In the genomic region with DNA sequence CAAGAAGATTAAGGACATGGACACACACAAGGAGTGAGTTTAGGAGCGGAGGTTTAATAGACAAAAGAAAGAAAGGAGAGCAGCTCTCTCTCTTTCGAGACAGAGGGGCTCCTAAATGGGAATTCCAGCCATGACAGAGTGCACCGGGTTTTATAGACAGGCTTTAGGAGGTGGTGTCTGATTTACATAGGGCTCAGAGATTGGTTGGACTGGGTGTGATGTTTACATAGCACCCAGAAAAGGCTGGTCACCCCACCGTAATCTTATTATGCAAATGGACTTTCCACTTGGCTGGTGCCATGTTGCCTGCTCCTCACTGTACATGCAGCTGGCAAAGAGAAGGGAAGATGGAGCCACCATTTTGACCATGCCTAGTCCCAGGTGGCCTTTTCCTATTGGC, we compare ENCODE assay signal across 25 cellular contexts. TPM values are rescaled to one million over a fixed set of nuclear protein-coding genes. Genes with fewer than 3 reads are reported as not detected.
"Had no signal": no experiment of that assay in that cellular context is flagged by ENCODE, and none has a peak within 500 bp of the region (broad histone marks: within the 10 kb centered on the region; RNA-seq: fewer than 3 reads in every experiment).

No MANE protein-coding gene starts in this region.

- H3K9me3 ChIP-seq: SK-N-SH had no signal

- FAIRE-seq: astrocyte had no signal

- H3K4me2 ChIP-seq: SK-N-SH had no signal

- H3K27ac ChIP-seq: VCaP had no signal

- H3K9ac ChIP-seq: SK-N-SH had no signal

- ATAC-seq: activated T-helper 17 cell treated with anti-CD3 and anti-CD28 coated beads, Interleukin-2, amount 50 U/mL, for 72 hours; Panc1; Right ventricle myocardium inferior had no signal

- DNase-seq: activated CD4-positive, alpha-beta memory T cell treated with anti-CD3 and anti-CD28 coated beads, Interleukin-2, amount 10 ng/mL, durations not matched to agents 7 days and 5 days; activated CD4-positive, alpha-beta T cell treated with anti-CD3 and anti-CD28 coated beads, Interleukin-2, amount 50 U/mL, for 1 hour; activated CD4-positive, CD25-positive, alpha-beta regulatory T cell; activated gamma-delta T cell; activated naive CD4-positive, alpha-beta T cell treated with anti-CD3 and anti-CD28 coated beads for 36 hours; activated T-cell treated with anti-CD3 and anti-CD28 coated beads for 4 hours; activated T-cell treated with anti-CD3 and anti-CD28 coated beads, Interleukin-2, amount 50 U/mL, for 48 hours; amygdala; KG1; MM.1S; NCI-H1694; NCI-H2029; NCI-H345; NCI-H510A treated with DMSO at 0.1 percent for 48 hours; NCI-H748 treated with DMSO at 0.1 percent for 48 hours; RPMI8226; SK-N-SH; T-helper 1 cell had no signal

RNA-seq across cellular contexts. Expression of gene MRC1, which starts 28.4 kb away (rescaled TPM):
- total RNA-seq: activated CD4-positive, alpha-beta memory T cell treated with anti-CD3 and anti-CD28 coated beads, Interleukin-2, amount 10 ng/mL, durations not matched to agents 7 days and 5 days; OCI-LY7; T-helper 2 cell treated with Interferon-gamma antibody and Interleukin-4, amounts not matched to agents 100 ng/mL and 5 ng/mL, for 36 hours had no signal
- polyA plus RNA-seq: SK-N-SH had no signal

RNA-seq across cellular contexts. Expression of gene TMEM236, which starts 28.7 kb away (rescaled TPM):
- total RNA-seq: activated naive CD4-positive, alpha-beta T cell treated with anti-CD3 and anti-CD28 coated beads for 36 hours; OCI-LY7 had no signal
